Comparison of ENCODE assay signal across 7 cellular contexts in the genomic region with DNA sequence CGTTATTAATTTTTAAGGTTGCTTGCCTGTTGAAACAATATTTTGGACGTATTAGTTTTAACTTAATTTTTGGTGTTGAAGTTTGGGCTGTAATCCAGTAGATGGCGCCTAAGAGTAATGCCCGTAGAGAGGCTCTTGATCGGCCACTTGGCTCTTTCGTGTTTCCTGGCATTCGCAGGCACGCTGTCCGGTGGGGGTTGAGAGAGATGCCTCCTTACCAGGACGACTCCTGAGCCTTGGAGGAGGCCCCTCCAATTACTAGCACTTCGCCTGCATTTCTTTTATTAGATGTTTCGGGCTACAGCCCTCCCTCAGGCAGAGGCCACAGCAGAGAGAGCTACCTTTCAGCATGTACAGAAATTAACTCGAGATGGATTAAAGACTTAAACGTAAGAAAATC. TPM values are rescaled to one million over a fixed set of nuclear protein-coding genes. Genes with fewer than 3 reads are reported as not detected.
DNase-seq lines count a peak whose midpoint lies in the region; ATAC-seq and TF ChIP-seq lines count a peak whose summit lies in the region.

No MANE protein-coding gene starts in this region.

- H3K9me3 ChIP-seq in DND-41 (ENCODE audit: insufficient read depth, low read length, severe bottlenecking), result no peaks in the 10 kb centered on the region

- no peak overlapping the region for H3K27ac ChIP-seq in DND-41 (ENCODE audit: low read length)

- H3K79me2 ChIP-seq in DND-41 (ENCODE audit: insufficient read depth, low read length), result no peaks in the 10 kb centered on the region

- H3K9ac ChIP-seq in DND-41 (ENCODE audit: low read depth, low read length), result no peak overlapping the region

- no peaks in the 10 kb centered on the region for H3K27me3 ChIP-seq in DND-41 (ENCODE audit: insufficient read depth, low read length, poor library complexity)

- H3K36me3 ChIP-seq in DND-41 (ENCODE audit: insufficient read depth, low read length), result no peaks in the 10 kb centered on the region

- H3K4me3 ChIP-seq in DND-41 (ENCODE audit: low read depth in 1 of 2, low read length in 2 of 2), result no peak overlapping the region

- no peaks in the 10 kb centered on the region for H4K20me1 ChIP-seq in DND-41 (ENCODE audit: insufficient read depth, low read length)

- DNase-seq in DND-41 (peak; percentile 32), NCI-H460 (ENCODE audit: extremely low read depth, low read depth) (peak; percentile 38), inferior parietal cortex (ENCODE audit: extremely low spot score) (peak; percentile 55)
- peak; percentile 49 for DNase-seq in activated CD8-positive, alpha-beta memory T cell treated with anti-CD3 and anti-CD28 coated beads, Interleukin-2, amount 50 U/mL, for 48 hours

- TF ChIP-seq CTCF in DND-41 (IDR thresholded peaks at IDR 0.05; ENCODE audit: borderline replicate concordance, extremely low read depth, low read length, poor library complexity, severe bottlenecking), result peak; percentile 80

- H3K4me2 ChIP-seq in DND-41 (ENCODE audit: insufficient read depth, low read length), result no peak overlapping the region

- ATAC-seq in DND-41 (ENCODE audit: insufficient read depth, low read depth) (peak; percentile 69), GM19324 (IDR thresholded peaks at IDR 0.05; ENCODE audit: low FRiP score, unreplicated experiment) (peak; percentile 72), HG03108 (IDR thresholded peaks at IDR 0.05; ENCODE audit: unreplicated experiment) (peak; percentile 82), HG02840 (IDR thresholded peaks at IDR 0.05; ENCODE audit: low FRiP score, unreplicated experiment) (no peak)

- no peaks in the 10 kb centered on the region for H3K4me1 ChIP-seq in DND-41 (ENCODE audit: insufficient read depth, low read length)

- no peak overlapping the region for H2AFZ ChIP-seq in DND-41 (ENCODE audit: low read depth, low read length)

RNA-seq across cellular contexts. Expression of gene OR2M4, which starts 12.0 kb away (rescaled TPM):
- total RNA-seq in NCI-H460 (2014; rRNA removed; shearing (Covaris generic)), result not detected in 2 replicates
- polyA plus RNA-seq in NCI-H460 (2014; cell fraction: nucleus; rRNA removed), result not detected in 2 replicates

RNA-seq across cellular contexts. Expression of gene OR2T33, which starts 34.6 kb away (rescaled TPM):
- total RNA-seq in NCI-H460 (2014; rRNA removed; shearing (Covaris generic)), result not detected in 2 replicates
- polyA plus RNA-seq in NCI-H460 (2014; cell fraction: nucleus; rRNA removed), result not detected in 2 replicates

RNA-seq across cellular contexts. Expression of gene OR2M3, which starts 46.1 kb away (rescaled TPM):
- not detected in 2 replicates for total RNA-seq in NCI-H460 (2014; rRNA removed; shearing (Covaris generic))
- not detected in 2 replicates for polyA plus RNA-seq in NCI-H460 (2014; cell fraction: nucleus; rRNA removed)
